In the genomic region with DNA sequence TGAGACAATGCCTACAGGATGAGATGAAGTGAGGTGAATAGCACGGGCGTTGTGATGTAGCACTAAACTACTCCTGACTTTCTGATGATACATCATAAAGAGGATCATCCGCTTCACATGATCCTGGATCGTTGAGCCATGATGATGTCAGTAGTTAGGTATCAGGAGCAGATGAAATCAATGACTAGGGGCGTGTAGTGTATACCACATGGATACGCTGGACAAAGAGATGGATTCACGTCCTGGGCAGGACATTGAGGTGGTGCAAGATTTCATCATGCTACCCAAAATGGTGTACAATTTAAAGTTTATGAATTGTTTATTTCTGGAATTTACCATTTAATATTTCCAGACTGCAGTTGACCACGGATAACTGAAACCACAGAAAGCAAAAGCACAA, we compare ENCODE assay signal across 22 cellular contexts.
"Had no signal": no experiment of that assay in that cellular context is flagged by ENCODE, and none has a peak within 500 bp of the region (broad histone marks: within the 10 kb centered on the region; RNA-seq: fewer than 3 reads in every experiment).

No MANE protein-coding gene starts in this region.

- ATAC-seq: body of pancreas; gastrocnemius medialis; left lobe of liver; stimulated activated naive CD8-positive, alpha-beta T cell treated with anti-CD3 and anti-CD28 coated beads, Interleukin-15, Interleukin-2, amounts not matched to agents 100 U/mL and 50 U/mL, for 24 hours had no signal

- H3K36me3 ChIP-seq: gastrocnemius medialis, tibial artery had no signal

- H3K27me3 ChIP-seq: body of pancreas, gastrocnemius medialis, tibial artery had no signal

- H3K9me3 ChIP-seq: body of pancreas, gastrocnemius medialis, tibial artery had no signal

- FAIRE-seq: kidney, urothelium cell line had no signal

- DNase-seq: activated CD4-positive, CD25-positive, alpha-beta regulatory T cell treated with anti-CD3 and anti-CD28 coated beads, Interleukin-2, amount 50 U/mL, for 72 hours; activated gamma-delta T cell; activated naive CD8-positive, alpha-beta T cell treated with anti-CD3 and anti-CD28 coated beads for 36 hours; amniotic stem cell; body of pancreas; dermis blood vessel endothelial cell; effector memory CD4-positive, alpha-beta T cell; gastrocnemius medialis; head of caudate nucleus; kidney; nucleus accumbens; posterior cingulate gyrus; stimulated activated CD4-positive, alpha-beta T cell treated with anti-CD3 and anti-CD28 coated beads, Interleukin-12 subunit alpha, Interleukin-12 subunit beta, amount 100 ng/mL, for 4 hours; stimulated activated CD4-positive, alpha-beta T cell treated with anti-CD3 and anti-CD28 coated beads, Interleukin-2, amount 100 ng/mL, for 24 hours; stimulated activated naive CD8-positive, alpha-beta T cell treated with anti-CD3 and anti-CD28 coated beads, Interleukin-15, Interleukin-2, amounts not matched to agents 100 U/mL and 50 U/mL, for 24 hours; substantia nigra; T-helper 2 cell; tibial artery had no signal

- H3K4me1 ChIP-seq: body of pancreas, gastrocnemius medialis, tibial artery had no signal

- H3K27ac ChIP-seq: body of pancreas, gastrocnemius medialis, tibial artery, VCaP had no signal

- H3K4me3 ChIP-seq: body of pancreas, gastrocnemius medialis, lung, tibial artery had no signal
